Comparison of ENCODE assay signal across 8 cellular contexts in the genomic region with DNA sequence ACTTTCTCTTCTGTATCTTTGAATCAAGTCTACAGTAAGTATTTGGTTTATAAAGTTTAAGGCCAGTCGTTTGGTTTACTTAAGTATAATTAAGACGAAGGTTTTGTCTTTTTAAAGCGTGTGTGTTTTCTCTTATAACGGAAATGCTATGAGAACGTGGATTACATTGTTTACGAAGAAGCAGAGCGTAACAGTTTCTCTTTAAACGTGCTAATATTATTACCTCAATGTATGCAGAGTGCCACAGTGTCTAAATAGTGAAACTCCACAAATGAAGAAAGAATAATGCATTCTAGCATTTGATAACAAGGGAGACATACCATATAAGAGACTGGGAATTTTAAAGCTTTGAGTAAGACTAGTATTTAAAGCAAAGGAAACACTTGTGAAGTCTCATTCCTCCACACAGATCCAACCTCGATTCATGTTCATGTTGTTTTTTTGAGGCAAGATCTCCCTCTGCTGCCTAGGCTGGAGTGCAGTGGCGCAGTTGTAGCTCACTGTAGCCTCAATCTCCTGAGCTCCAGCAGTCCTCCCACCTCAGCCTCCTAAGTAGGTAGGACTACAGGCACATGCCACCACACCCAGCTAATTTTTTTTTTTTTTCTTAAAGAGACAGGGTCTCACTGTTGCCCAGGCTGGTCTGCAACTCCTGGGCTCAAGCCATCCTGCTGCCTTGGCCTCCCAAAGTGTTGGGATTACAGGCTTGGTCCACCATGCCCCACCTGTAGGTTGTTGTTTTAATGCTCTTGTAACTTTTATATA. TPM values are rescaled to one million over a fixed set of nuclear protein-coding genes. Genes with fewer than 3 reads are reported as not detected.
DNase-seq lines count a peak whose midpoint lies in the region; ATAC-seq, FAIRE-seq and TF ChIP-seq lines count a peak whose summit lies in the region.

No MANE protein-coding gene starts in this region.

- TSS peak; percentile 45 for BruUV-seq in endothelial cell of umbilical vein (replicated peaks; lab: Mats Ljungman, UMichigan)

- H3K27me3 ChIP-seq in endothelial cell of umbilical vein (ENCODE audit: control insufficient read depth in 2 of 2, insufficient read depth in 2 of 2, low read length in 2 of 2), result no peaks in the 10 kb centered on the region

- H3K79me2 ChIP-seq in endothelial cell of umbilical vein (ENCODE audit: control insufficient read depth, insufficient read depth, low read length), result peaks cover 58% of the 10 kb centered on the region

- no peak for TF ChIP-seq POLR2A in endothelial cell of umbilical vein (IDR thresholded peaks at IDR 0.05; ENCODE audit: low read depth, low read length)

- dilution Hi-C loops in endothelial cell of umbilical vein (cut with MboI; ENCODE audit: extremely low pct_ligation_motif_present, low sequenced_read_pairs), result no loop called here

- H3K4me3 Mint-ChIP-seq in activated B cell treated with CpG ODN at 0.5 μM for 24 hours, result peak overlapping the region; percentile 89
- peak overlapping the region; percentile 90 for H3K4me3 Mint-ChIP-seq in neural crest cell

- H3K27ac Mint-ChIP-seq in activated B cell treated with CpG ODN at 0.5 μM for 24 hours (peak overlapping the region; percentile 88), neural crest cell (ENCODE audit: unreplicated experiment) (no peak overlapping the region)

- H3K36me3 ChIP-seq in endothelial cell of umbilical vein (ENCODE audit: control insufficient read depth in 2 of 2, extremely low read depth in 1 of 2, insufficient read depth in 2 of 2, low read length in 2 of 2), result peaks cover 3 to 4% of the 10 kb centered on the region in 2 experiments

- CTCF ChIA-PET in activated B cell treated with CpG ODN at 0.5 μM for 24 hours (lab: Charles Lee) (interaction anchor here (0.7 to 1.3 kb wide), 4 partner anchors 10 to 170 kb away, joined by 3 read pairs; no protein-coding TSS in a partner anchor), endothelial cell of umbilical vein (lab: Charles Lee) (interaction anchor here (0.8 to 2.6 kb wide), 8 partner anchors 49 to 250 kb away, joined by 3 to 21 read pairs (median 3); a partner anchor contains a TSS)

- peak overlapping the region; percentile 71 to 90 (median 88) for H3K4me3 ChIP-seq in endothelial cell of umbilical vein (replicated peaks in 1 of 3; ENCODE audit: insufficient read depth in 1 of 3, low read depth in 1 of 3, low read length in 3 of 3)

- peak overlapping the region; percentile 13 for H3K27ac ChIP-seq in endothelial cell of umbilical vein (ENCODE audit: insufficient read depth, low read depth, low read length)

- peaks cover 35% of the 10 kb centered on the region for H3K4me1 Mint-ChIP-seq in activated B cell treated with CpG ODN at 0.5 μM for 24 hours
- H3K4me1 Mint-ChIP-seq in neural crest cell, result peaks cover 26% of the 10 kb centered on the region

- H3K4me1 ChIP-seq in endothelial cell of umbilical vein (ENCODE audit: control insufficient read depth, extremely low read depth, insufficient read depth, low read length), result peaks cover 7% of the 10 kb centered on the region

- H4K20me1 ChIP-seq in endothelial cell of umbilical vein (replicated peaks; ENCODE audit: control insufficient read depth, extremely low read depth, insufficient read depth, low read length), result no peaks in the 10 kb centered on the region

- ATAC-seq in activated B cell treated with CpG ODN at 0.5 μM for 24 hours (ENCODE audit: low read depth) (no peak), GM21619 (IDR thresholded peaks at IDR 0.05; ENCODE audit: unreplicated experiment) (no peak), HG02678 (IDR thresholded peaks at IDR 0.05; ENCODE audit: unreplicated experiment) (no peak)

- H3K9me3 Mint-ChIP-seq in activated B cell treated with CpG ODN at 0.5 μM for 24 hours (no peaks in the 10 kb centered on the region), neural crest cell (no peaks in the 10 kb centered on the region)

- H3K27me3 Mint-ChIP-seq in activated B cell treated with CpG ODN at 0.5 μM for 24 hours (no peaks in the 10 kb centered on the region), neural crest cell (ENCODE audit: low read depth) (no peaks in the 10 kb centered on the region)

- no peaks in the 10 kb centered on the region for H3K9me3 ChIP-seq in endothelial cell of umbilical vein (replicated peaks; ENCODE audit: control insufficient read depth, insufficient read depth, low read length)

- FAIRE-seq in endothelial cell of umbilical vein (lab: Jason Lieb, UNC), result peak; percentile 77

- intact Hi-C loops in activated B cell treated with CpG ODN at 0.5 μM for 24 hours (cut with micrococcal nuclease) (loop anchor here (1.0 kb wide), 1 partner anchor 109 kb away; no protein-coding TSS in a partner anchor), endothelial cell of umbilical vein (cut with micrococcal nuclease) (loop anchor here (1.0 kb wide), 1 partner anchor 109 kb away; no protein-coding TSS in a partner anchor)

- H2AFZ ChIP-seq in endothelial cell of umbilical vein (ENCODE audit: low read depth, low read length), result no peak overlapping the region

- POLR2A ChIA-PET in activated B cell treated with CpG ODN at 0.5 μM for 24 hours (lab: Charles Lee), result interaction anchor here (0.5 to 1.2 kb wide), 6 partner anchors 98 to 330 kb away, joined by 3 to 7 read pairs (median 3); a partner anchor contains a TSS
- POLR2A ChIA-PET in endothelial cell of umbilical vein (lab: Charles Lee), result interaction anchor here (0.6 to 0.7 kb wide), 3 partner anchors 10 to 179 kb away, joined by 4 to 6 read pairs (median 5); no protein-coding TSS in a partner anchor

- H3K36me3 Mint-ChIP-seq in activated B cell treated with CpG ODN at 0.5 μM for 24 hours (ENCODE audit: low read depth) (peaks cover 10% of the 10 kb centered on the region), neural crest cell (ENCODE audit: low read depth) (peaks cover 7% of the 10 kb centered on the region)

- peak overlapping the region; percentile 69 for H3K9ac ChIP-seq in endothelial cell of umbilical vein (replicated peaks; ENCODE audit: extremely low read depth, insufficient read depth, low read length)

- TF ChIP-seq CTCF in activated B cell treated with CpG ODN at 0.5 μM for 24 hours (IDR thresholded peaks at IDR 0.05), result no peak
- TF ChIP-seq CTCF in endothelial cell of umbilical vein (IDR thresholded peaks at IDR 0.05; ENCODE audit: extremely low read depth in 1 of 2, insufficient read depth in 1 of 2, low read depth in 1 of 2, low read length in 2 of 2), result peak in 1 of 2 donors; percentile 4
- TF ChIP-seq CTCF in neural crest cell (conservative IDR thresholded peaks at IDR 0.05), result no peak

- DNase-seq in Daoy (ENCODE audit: low read depth), result peak; percentile 54
- DNase-seq in Kasumi-1 (lab: John Stamatoyannopoulos, UW), result peak; percentile 13 to 26
- no peak for DNase-seq in activated B cell treated with CpG ODN at 0.5 μM for 24 hours
- peak; percentile 58 for DNase-seq in endothelial cell of umbilical vein (ENCODE audit: low read depth, low spot score)
- no peak for DNase-seq in neural crest cell (ENCODE audit: low read depth, low spot score)
- DNase-seq in NCI-H1092 (lab: John Stamatoyannopoulos, UW), result no peak

- peak overlapping the region; percentile 85 for H3K4me2 ChIP-seq in endothelial cell of umbilical vein (ENCODE audit: insufficient read depth, low read length)

- H3K9me1 ChIP-seq in endothelial cell of umbilical vein (replicated peaks; ENCODE audit: control insufficient read depth, extremely low read depth, insufficient read depth, low read length), result no peaks in the 10 kb centered on the region

TF ChIP-seq in endothelial cell of umbilical vein, 7 proteins besides CTCF, POLR2A, EP300 and RAD21:
- no peak for TF ChIP-seq POLR2AphosphoS5 (IDR thresholded peaks at IDR 0.05; ENCODE audit: insufficient read depth, low read depth, low read length)
- no peak for TF ChIP-seq FOS (IDR thresholded peaks at IDR 0.05; ENCODE audit: borderline replicate concordance, insufficient read depth, low read length)
- no peak for TF ChIP-seq EZH2 (IDR thresholded peaks at IDR 0.05; ENCODE audit: borderline replicate concordance, low read depth, low read length, severe bottlenecking)
- TF ChIP-seq, protein P1, sequence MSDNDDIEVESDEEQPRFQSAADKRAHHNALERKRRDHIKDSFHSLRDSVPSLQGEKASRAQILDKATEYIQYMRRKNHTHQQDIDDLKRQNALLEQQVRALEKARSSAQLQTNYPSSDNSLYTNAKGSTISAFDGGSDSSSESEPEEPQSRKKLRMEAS (IDR thresholded peaks at IDR 0.05; ENCODE audit: insufficient read depth, insufficient read length), result no peak
- TF ChIP-seq GATA2 (IDR thresholded peaks at IDR 0.05; ENCODE audit: insufficient read depth, insufficient read length, low read depth, low read length), result no peak
- no peak for TF ChIP-seq MYC (IDR thresholded peaks at IDR 0.05; ENCODE audit: low read depth, low read length)
- no peak for TF ChIP-seq JUN (IDR thresholded peaks at IDR 0.05; ENCODE audit: borderline replicate concordance, insufficient read depth, insufficient read length, low read depth)

RNA-seq across cellular contexts. Expression of a gene that starts 1.6 kb away (rescaled TPM):
- 6.7 and 16.5 TPM in 2 replicates for total RNA-seq in Daoy (2014; rRNA removed; shearing (Covaris generic))
- total RNA-seq in activated B cell treated with CpG ODN at 0.5 μM for 24 hours (10.4 and 13.3 TPM in 2 replicates), endothelial cell of umbilical vein (12.5 and 12.7 TPM in 2 replicates), neural crest cell (23.2 and 24.7 TPM in 2 replicates)
- 4.2 TPM in 2 replicates for polyA plus RNA-seq in endothelial cell of umbilical vein
- 4.1 and 4.7 TPM in 2 replicates for polyA plus RNA-seq in endothelial cell of umbilical vein (2011; cell fraction: cytosol; rRNA removed)
- polyA plus RNA-seq in endothelial cell of umbilical vein (2011; cell fraction: nucleus; rRNA removed), result 12.7 and 13.2 TPM in 2 replicates
- 6.4 TPM in 2 replicates for polyA plus RNA-seq in endothelial cell of umbilical vein (2012)
- polyA minus RNA-seq in endothelial cell of umbilical vein, result 8.1 and 15.7 TPM in 2 replicates
- 5.5 TPM for polyA minus RNA-seq in endothelial cell of umbilical vein (2011; cell fraction: cytosol; rRNA and poly(A)+ RNA removed)
- polyA minus RNA-seq in endothelial cell of umbilical vein (2011; cell fraction: nucleus; rRNA and poly(A)+ RNA removed), result 9.0 and 11.8 TPM in 2 replicates

RNA-seq across cellular contexts. Expression of a gene that starts 47.3 kb away (rescaled TPM):
- total RNA-seq in Daoy (2014; rRNA removed; shearing (Covaris generic)), result 81.4 and 102 TPM in 2 replicates
- total RNA-seq in activated B cell treated with CpG ODN at 0.5 μM for 24 hours (82.0 and 85.7 TPM in 2 replicates), endothelial cell of umbilical vein (97.8 and 105 TPM in 2 replicates), neural crest cell (107 TPM in 2 replicates)
- 35.6 and 58.1 TPM in 2 replicates for polyA plus RNA-seq in endothelial cell of umbilical vein
- polyA plus RNA-seq in endothelial cell of umbilical vein (2011; cell fraction: cytosol; rRNA removed), result 58.1 and 60.7 TPM in 2 replicates
- 68.1 and 88.1 TPM in 2 replicates for polyA plus RNA-seq in endothelial cell of umbilical vein (2011; cell fraction: nucleus; rRNA removed)
- 51.5 and 54.5 TPM in 2 replicates for polyA plus RNA-seq in endothelial cell of umbilical vein (2012)
- polyA minus RNA-seq in endothelial cell of umbilical vein, result 57.9 and 79.1 TPM in 2 replicates
- polyA minus RNA-seq in endothelial cell of umbilical vein (2011; cell fraction: cytosol; rRNA and poly(A)+ RNA removed), result 76.4 TPM
- polyA minus RNA-seq in endothelial cell of umbilical vein (2011; cell fraction: nucleus; rRNA and poly(A)+ RNA removed), result 36.2 and 36.9 TPM in 2 replicates

Comparison
In these comparisons a context has a peak if more than half of its experiments do, and no peak if none do; other contexts are left out.
1. DNase-seq: peak in Daoy (single experiment), Kasumi-1 (2 of 2) and endothelial cell of umbilical vein (single experiment); none in activated B cell treated with CpG ODN at 0.5 μM for 24 hours (single experiment), neural crest cell (single experiment) and NCI-H1092 (single experiment).